Comparison of ENCODE assay signal across 2 cellular contexts in genomic region chr4:63526251-63526650, GRCh38.
A peak's percentile ranks its signal among the peaks of the same experiment; 100 is the strongest.
TF ChIP-seq lines count a peak whose summit lies in the region.

No MANE protein-coding gene starts in this region.

TF ChIP-seq in HepG2, 621 proteins besides CTCF, POLR2A, EP300 and RAD21:
- TF ChIP-seq CEBPB (IDR thresholded peaks at IDR 0.05; ENCODE audit: borderline replicate concordance, low read depth, low read length) (peak; percentile 76), ZNF552 (CRISPR knock-in tag; IDR thresholded peaks at IDR 0.05; ENCODE audit: borderline replicate concordance) (no peak)

TF ChIP-seq in K562, 482 proteins besides CTCF, POLR2A, EP300 and RAD21:
- no peak for TF ChIP-seq PHB2 (IDR thresholded peaks at IDR 0.05; ENCODE audit: low read depth)
- no peak for TF ChIP-seq ZBTB26 (CRISPR knock-in tag; IDR thresholded peaks at IDR 0.05)
- TF ChIP-seq, protein P1, sequence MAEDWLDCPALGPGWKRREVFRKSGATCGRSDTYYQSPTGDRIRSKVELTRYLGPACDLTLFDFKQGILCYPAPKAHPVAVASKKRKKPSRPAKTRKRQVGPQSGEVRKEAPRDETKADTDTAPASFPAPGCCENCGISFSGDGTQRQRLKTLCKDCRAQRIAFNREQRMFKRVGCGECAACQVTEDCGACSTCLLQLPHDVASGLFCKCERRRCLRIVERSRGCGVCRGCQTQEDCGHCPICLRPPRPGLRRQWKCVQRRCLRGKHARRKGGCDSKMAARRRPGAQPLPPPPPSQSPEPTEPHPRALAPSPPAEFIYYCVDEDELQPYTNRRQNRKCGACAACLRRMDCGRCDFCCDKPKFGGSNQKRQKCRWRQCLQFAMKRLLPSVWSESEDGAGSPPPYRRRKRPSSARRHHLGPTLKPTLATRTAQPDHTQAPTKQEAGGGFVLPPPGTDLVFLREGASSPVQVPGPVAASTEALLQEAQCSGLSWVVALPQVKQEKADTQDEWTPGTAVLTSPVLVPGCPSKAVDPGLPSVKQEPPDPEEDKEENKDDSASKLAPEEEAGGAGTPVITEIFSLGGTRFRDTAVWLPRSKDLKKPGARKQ (CRISPR knock-in tag; IDR thresholded peaks at IDR 0.05): no peak
- peak; percentile 46; the same call in 1 of the 2 replicates for TF ChIP-seq CEBPB (tag; IDR thresholded peaks at IDR 0.05)
- TF ChIP-seq CEBPG (CRISPR knock-in tag; IDR thresholded peaks at IDR 0.05): no peak
- TF ChIP-seq CEBPG (tag; conservative IDR thresholded peaks at IDR 0.05 in 1 of 2, IDR thresholded peaks at IDR 0.05 in 1 of 2): peak in 1 of 2 experiments; percentile 72; a peak in 2 of 4 replicates
- no peak for TF ChIP-seq HES1 (IDR thresholded peaks at IDR 0.05; ENCODE audit: low read depth)
- TF ChIP-seq ARID4B (CRISPR knock-in tag; IDR thresholded peaks at IDR 0.05): no peak
- no peak for TF ChIP-seq NFE2L1 (tag; IDR thresholded peaks at IDR 0.05; ENCODE audit: borderline replicate concordance, low read depth)
TF ChIP-seq in K562: peak in this region for 2.
